8 cellular contexts compared by ENCODE assay signal in the genomic region with DNA sequence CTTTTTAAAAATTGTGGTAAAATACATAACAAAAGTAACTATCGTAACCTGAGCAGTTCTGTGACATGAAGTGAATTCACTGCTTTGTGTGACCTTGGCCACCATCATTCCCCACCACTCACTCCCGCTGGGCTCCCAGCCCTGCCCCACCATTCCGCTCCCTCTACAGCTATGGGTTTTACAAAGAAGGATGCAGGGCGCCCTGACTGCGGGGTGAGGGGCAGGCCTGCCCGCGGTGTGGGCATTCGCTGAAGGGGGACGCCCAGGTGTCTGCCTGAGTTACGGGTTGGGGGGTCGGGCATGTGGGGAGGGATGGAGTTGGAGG. TPM values are rescaled to one million over a fixed set of nuclear protein-coding genes. Genes with fewer than 3 reads are reported as not detected.
DNase-seq lines count a peak whose midpoint lies in the region; ATAC-seq and TF ChIP-seq lines count a peak whose summit lies in the region.

A gene with protein sequence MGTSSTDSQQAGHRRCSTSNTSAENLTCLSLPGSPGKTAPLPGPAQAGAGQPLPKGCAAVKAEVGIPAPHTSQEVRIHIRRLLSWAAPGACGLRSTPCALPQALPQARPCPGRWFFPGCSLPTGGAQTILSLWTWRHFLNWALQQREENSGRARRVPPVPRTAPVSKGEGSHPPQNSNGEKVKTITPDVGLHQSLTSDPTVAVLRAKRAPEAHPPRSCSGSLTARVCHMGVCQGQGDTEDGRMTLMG (minus strand): TSS at position 38 of the 325 bp plus-strand sequence. CDS start 335 bp downstream, outside the sequence.

- H3K9me3 Mint-ChIP-seq in activated T-cell treated with anti-CD3 and anti-CD28 coated beads, Interleukin-2, amount 50 U/mL, for 4 hours = no peaks in the 10 kb centered on the region
- H3K9me3 Mint-ChIP-seq in activated T-helper 2 cell treated with anti-CD3 and anti-CD28 coated beads, Interferon-gamma antibody, Interleukin-2, Interleukin-4, amounts not matched to agents 10 μg/mL and 5 μg/mL and 100 μg/mL, durations not matched to agents 14 hours and 24 hours and 36 hours = no peaks in the 10 kb centered on the region

- peaks cover 18% of the 10 kb centered on the region for H3K4me1 ChIP-seq in suprapubic skin

- TF ChIP-seq POLR2A in suprapubic skin (IDR thresholded peaks at IDR 0.05) = no peak

- H3K27me3 Mint-ChIP-seq in activated T-cell treated with anti-CD3 and anti-CD28 coated beads, Interleukin-2, amount 50 U/mL, for 4 hours (ENCODE audit: low read depth) = no peaks in the 10 kb centered on the region
- H3K27me3 Mint-ChIP-seq in activated T-helper 2 cell treated with anti-CD3 and anti-CD28 coated beads, Interferon-gamma antibody, Interleukin-2, Interleukin-4, amounts not matched to agents 10 μg/mL and 5 μg/mL and 100 μg/mL, durations not matched to agents 14 hours and 24 hours and 36 hours (ENCODE audit: low read depth) = no peaks in the 10 kb centered on the region

- H3K36me3 ChIP-seq in suprapubic skin = peaks cover 32% of the 10 kb centered on the region

- TF ChIP-seq CTCF in suprapubic skin (IDR thresholded peaks at IDR 0.05) = no peak

- peak within 1 kb of the TSS; percentile 90 for H3K4me3 Mint-ChIP-seq in activated T-cell treated with anti-CD3 and anti-CD28 coated beads, Interleukin-2, amount 50 U/mL, for 4 hours
- peak within 1 kb of the TSS; percentile 98 for H3K4me3 Mint-ChIP-seq in activated T-helper 2 cell treated with anti-CD3 and anti-CD28 coated beads, Interferon-gamma antibody, Interleukin-2, Interleukin-4, amounts not matched to agents 10 μg/mL and 5 μg/mL and 100 μg/mL, durations not matched to agents 14 hours and 24 hours and 36 hours (ENCODE audit: low read depth)

- TF ChIP-seq EP300 in suprapubic skin (IDR thresholded peaks at IDR 0.05) = no peak

- H3K9me3 ChIP-seq in suprapubic skin = no peaks in the 10 kb centered on the region

- H3K27ac ChIP-seq in suprapubic skin = peak within 1 kb of the TSS; percentile 92

- 35% methylated on average over 4 of the region's 11 CpGs for WGBS in suprapubic skin

- ATAC-seq in activated T-cell treated with anti-CD3 and anti-CD28 coated beads, Interleukin-2, amount 50 U/mL, for 4 hours = peak in 1 of 2 donors; percentile 7

- DNase-seq in activated T-cell treated with anti-CD3 and anti-CD28 coated beads, Interleukin-2, amount 50 U/mL, for 4 hours = no peak
- DNase-seq in activated T-cell treated with anti-CD3 and anti-CD28 coated beads, Interleukin-2, amount 50 U/mL, for 1 hour = no peak
- DNase-seq in activated T-helper 2 cell treated with anti-CD3 and anti-CD28 coated beads, Interferon-gamma antibody, Interleukin-2, Interleukin-4, amounts not matched to agents 10 μg/mL and 5 μg/mL and 100 μg/mL, durations not matched to agents 14 hours and 24 hours and 36 hours (ENCODE audit: low spot score) = no peak
- DNase-seq in iPS-NIHi7 (ENCODE audit: extremely low spot score) (peak; percentile 35), suprapubic skin (ENCODE audit: low spot score in 2 of 2) (no peak), NCI-H1436 (lab: John Stamatoyannopoulos, UW) (no peak), NOMO-1 treated with DMSO at 0.1 percent for 48 hours (lab: John Stamatoyannopoulos, UW; ENCODE audit: unreplicated experiment) (no peak), KG1 (lab: John Stamatoyannopoulos, UW) (no peak)

- peak within 1 kb of the TSS; percentile 100 for H3K27ac Mint-ChIP-seq in activated T-helper 2 cell treated with anti-CD3 and anti-CD28 coated beads, Interferon-gamma antibody, Interleukin-2, Interleukin-4, amounts not matched to agents 10 μg/mL and 5 μg/mL and 100 μg/mL, durations not matched to agents 14 hours and 24 hours and 36 hours

- H3K36me3 Mint-ChIP-seq in activated T-cell treated with anti-CD3 and anti-CD28 coated beads, Interleukin-2, amount 50 U/mL, for 4 hours (ENCODE audit: insufficient read depth) = peaks cover under 1% of the 10 kb centered on the region
- peaks cover 8% of the 10 kb centered on the region for H3K36me3 Mint-ChIP-seq in activated T-helper 2 cell treated with anti-CD3 and anti-CD28 coated beads, Interferon-gamma antibody, Interleukin-2, Interleukin-4, amounts not matched to agents 10 μg/mL and 5 μg/mL and 100 μg/mL, durations not matched to agents 14 hours and 24 hours and 36 hours (ENCODE audit: low read depth)

- H3K4me1 Mint-ChIP-seq in activated T-cell treated with anti-CD3 and anti-CD28 coated beads, Interleukin-2, amount 50 U/mL, for 4 hours (ENCODE audit: low read depth) = peaks cover 16% of the 10 kb centered on the region
- H3K4me1 Mint-ChIP-seq in activated T-helper 2 cell treated with anti-CD3 and anti-CD28 coated beads, Interferon-gamma antibody, Interleukin-2, Interleukin-4, amounts not matched to agents 10 μg/mL and 5 μg/mL and 100 μg/mL, durations not matched to agents 14 hours and 24 hours and 36 hours (ENCODE audit: low read depth) = peaks cover 12% of the 10 kb centered on the region

- no peaks in the 10 kb centered on the region for H3K27me3 ChIP-seq in suprapubic skin

- intact Hi-C loops in activated T-helper 2 cell treated with anti-CD3 and anti-CD28 coated beads, Interferon-gamma antibody, Interleukin-2, Interleukin-4, amounts not matched to agents 10 μg/mL and 5 μg/mL and 100 μg/mL, durations not matched to agents 14 hours and 24 hours and 36 hours (cut with micrococcal nuclease) = no loop called here

- H3K4me3 ChIP-seq in suprapubic skin = peak within 1 kb of the TSS; percentile 55

RNA-seq across cellular contexts. Expression of the gene that starts here (rescaled TPM):
- under 1 TPM; 0.16 to 0.60 (median 0.38) TPM for total RNA-seq in activated T-cell treated with anti-CD3 and anti-CD28 coated beads, Interleukin-2, amount 50 U/mL, for 4 hours
- 0.25 TPM in 1 of 2 replicates, not detected in the other for total RNA-seq in activated T-helper 2 cell treated with anti-CD3 and anti-CD28 coated beads, Interferon-gamma antibody, Interleukin-2, Interleukin-4, amounts not matched to agents 10 μg/mL and 5 μg/mL and 100 μg/mL, durations not matched to agents 14 hours and 24 hours and 36 hours
- total RNA-seq in suprapubic skin = 1 to 10 TPM in 2 of 4 donors, under 1 TPM in 1, not detected in 1; 0.34 to 3.9 (median 3.5) TPM
